Comparison of ENCODE assay signal across 1 cellular context in the genomic region with DNA sequence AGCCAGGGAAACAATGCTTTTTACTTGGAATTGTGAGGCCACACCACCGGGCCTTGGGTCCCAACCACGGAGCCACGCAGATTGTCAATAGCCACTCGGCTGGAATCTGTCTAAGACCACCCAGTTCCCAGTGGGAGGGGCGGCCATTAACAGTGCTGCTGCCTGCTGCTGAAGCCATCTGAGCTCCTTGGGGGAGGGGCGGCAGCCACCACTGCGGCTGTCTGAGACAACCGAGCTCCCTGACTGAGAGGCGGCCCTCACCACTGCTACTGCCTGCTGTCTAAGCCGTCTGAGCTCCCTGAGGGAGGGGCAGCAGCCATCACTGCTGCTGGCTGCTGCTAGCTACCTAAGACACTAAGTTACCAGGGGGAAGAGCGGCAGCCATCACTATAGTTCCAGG.
TF ChIP-seq lines count a peak whose summit lies in the region.

No MANE protein-coding gene starts in this region.

TF ChIP-seq in GM23338, 12 proteins besides CTCF, POLR2A, EP300 and RAD21 (continued from another document):
- TF ChIP-seq, protein P1, sequence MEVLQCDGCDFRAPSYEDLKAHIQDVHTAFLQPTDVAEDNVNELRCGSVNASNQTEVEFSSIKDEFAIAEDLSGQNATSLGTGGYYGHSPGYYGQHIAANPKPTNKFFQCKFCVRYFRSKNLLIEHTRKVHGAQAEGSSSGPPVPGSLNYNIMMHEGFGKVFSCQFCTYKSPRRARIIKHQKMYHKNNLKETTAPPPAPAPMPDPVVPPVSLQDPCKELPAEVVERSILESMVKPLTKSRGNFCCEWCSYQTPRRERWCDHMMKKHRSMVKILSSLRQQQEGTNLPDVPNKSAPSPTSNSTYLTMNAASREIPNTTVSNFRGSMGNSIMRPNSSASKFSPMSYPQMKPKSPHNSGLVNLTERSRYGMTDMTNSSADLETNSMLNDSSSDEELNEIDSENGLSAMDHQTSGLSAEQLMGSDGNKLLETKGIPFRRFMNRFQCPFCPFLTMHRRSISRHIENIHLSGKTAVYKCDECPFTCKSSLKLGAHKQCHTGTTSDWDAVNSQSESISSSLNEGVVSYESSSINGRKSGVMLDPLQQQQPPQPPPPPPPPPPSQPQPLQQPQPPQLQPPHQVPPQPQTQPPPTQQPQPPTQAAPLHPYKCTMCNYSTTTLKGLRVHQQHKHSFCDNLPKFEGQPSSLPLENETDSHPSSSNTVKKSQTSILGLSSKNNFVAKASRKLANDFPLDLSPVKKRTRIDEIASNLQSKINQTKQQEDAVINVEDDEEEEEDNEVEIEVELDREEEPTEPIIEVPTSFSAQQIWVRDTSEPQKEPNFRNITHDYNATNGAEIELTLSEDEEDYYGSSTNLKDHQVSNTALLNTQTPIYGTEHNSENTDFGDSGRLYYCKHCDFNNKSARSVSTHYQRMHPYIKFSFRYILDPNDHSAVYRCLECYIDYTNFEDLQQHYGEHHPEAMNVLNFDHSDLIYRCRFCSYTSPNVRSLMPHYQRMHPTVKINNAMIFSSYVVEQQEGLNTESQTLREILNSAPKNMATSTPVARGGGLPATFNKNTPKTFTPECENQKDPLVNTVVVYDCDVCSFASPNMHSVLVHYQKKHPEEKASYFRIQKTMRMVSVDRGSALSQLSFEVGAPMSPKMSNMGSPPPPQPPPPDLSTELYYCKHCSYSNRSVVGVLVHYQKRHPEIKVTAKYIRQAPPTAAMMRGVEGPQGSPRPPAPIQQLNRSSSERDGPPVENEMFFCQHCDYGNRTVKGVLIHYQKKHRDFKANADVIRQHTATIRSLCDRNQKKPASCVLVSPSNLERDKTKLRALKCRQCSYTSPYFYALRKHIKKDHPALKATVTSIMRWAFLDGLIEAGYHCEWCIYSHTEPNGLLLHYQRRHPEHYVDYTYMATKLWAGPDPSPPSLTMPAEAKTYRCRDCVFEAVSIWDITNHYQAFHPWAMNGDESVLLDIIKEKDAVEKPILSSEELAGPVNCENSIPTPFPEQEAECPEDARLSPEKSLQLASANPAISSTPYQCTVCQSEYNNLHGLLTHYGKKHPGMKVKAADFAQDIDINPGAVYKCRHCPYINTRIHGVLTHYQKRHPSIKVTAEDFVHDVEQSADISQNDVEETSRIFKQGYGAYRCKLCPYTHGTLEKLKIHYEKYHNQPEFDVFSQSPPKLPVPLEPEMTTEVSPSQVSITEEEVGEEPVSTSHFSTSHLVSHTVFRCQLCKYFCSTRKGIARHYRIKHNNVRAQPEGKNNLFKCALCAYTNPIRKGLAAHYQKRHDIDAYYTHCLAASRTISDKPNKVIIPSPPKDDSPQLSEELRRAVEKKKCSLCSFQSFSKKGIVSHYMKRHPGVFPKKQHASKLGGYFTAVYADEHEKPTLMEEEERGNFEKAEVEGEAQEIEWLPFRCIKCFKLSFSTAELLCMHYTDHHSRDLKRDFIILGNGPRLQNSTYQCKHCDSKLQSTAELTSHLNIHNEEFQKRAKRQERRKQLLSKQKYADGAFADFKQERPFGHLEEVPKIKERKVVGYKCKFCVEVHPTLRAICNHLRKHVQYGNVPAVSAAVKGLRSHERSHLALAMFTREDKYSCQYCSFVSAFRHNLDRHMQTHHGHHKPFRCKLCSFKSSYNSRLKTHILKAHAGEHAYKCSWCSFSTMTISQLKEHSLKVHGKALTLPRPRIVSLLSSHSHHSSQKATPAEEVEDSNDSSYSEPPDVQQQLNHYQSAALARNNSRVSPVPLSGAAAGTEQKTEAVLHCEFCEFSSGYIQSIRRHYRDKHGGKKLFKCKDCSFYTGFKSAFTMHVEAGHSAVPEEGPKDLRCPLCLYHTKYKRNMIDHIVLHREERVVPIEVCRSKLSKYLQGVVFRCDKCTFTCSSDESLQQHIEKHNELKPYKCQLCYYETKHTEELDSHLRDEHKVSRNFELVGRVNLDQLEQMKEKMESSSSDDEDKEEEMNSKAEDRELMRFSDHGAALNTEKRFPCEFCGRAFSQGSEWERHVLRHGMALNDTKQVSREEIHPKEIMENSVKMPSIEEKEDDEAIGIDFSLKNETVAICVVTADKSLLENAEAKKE (CRISPR knock-in tag; IDR thresholded peaks at IDR 0.05): no peak
- TF ChIP-seq STAT1 (IDR thresholded peaks at IDR 0.05; ENCODE audit: unreplicated experiment) (no peak), EZH2 (IDR thresholded peaks at IDR 0.05; ENCODE audit: low read depth, unreplicated experiment) (no peak), JUNB (IDR thresholded peaks at IDR 0.05; ENCODE audit: unreplicated experiment) (no peak), EZH2phosphoT487 (IDR thresholded peaks at IDR 0.05; ENCODE audit: unreplicated experiment) (no peak), ZNF331 (CRISPR knock-in tag; IDR thresholded peaks at IDR 0.05; ENCODE audit: low read depth) (no peak)
- TF ChIP-seq, protein P2, sequence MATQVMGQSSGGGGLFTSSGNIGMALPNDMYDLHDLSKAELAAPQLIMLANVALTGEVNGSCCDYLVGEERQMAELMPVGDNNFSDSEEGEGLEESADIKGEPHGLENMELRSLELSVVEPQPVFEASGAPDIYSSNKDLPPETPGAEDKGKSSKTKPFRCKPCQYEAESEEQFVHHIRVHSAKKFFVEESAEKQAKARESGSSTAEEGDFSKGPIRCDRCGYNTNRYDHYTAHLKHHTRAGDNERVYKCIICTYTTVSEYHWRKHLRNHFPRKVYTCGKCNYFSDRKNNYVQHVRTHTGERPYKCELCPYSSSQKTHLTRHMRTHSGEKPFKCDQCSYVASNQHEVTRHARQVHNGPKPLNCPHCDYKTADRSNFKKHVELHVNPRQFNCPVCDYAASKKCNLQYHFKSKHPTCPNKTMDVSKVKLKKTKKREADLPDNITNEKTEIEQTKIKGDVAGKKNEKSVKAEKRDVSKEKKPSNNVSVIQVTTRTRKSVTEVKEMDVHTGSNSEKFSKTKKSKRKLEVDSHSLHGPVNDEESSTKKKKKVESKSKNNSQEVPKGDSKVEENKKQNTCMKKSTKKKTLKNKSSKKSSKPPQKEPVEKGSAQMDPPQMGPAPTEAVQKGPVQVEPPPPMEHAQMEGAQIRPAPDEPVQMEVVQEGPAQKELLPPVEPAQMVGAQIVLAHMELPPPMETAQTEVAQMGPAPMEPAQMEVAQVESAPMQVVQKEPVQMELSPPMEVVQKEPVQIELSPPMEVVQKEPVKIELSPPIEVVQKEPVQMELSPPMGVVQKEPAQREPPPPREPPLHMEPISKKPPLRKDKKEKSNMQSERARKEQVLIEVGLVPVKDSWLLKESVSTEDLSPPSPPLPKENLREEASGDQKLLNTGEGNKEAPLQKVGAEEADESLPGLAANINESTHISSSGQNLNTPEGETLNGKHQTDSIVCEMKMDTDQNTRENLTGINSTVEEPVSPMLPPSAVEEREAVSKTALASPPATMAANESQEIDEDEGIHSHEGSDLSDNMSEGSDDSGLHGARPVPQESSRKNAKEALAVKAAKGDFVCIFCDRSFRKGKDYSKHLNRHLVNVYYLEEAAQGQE (IDR thresholded peaks at IDR 0.05; ENCODE audit: unreplicated experiment): no peak
